Comparison of ENCODE assay signal across 34 cellular contexts in the genomic region with DNA sequence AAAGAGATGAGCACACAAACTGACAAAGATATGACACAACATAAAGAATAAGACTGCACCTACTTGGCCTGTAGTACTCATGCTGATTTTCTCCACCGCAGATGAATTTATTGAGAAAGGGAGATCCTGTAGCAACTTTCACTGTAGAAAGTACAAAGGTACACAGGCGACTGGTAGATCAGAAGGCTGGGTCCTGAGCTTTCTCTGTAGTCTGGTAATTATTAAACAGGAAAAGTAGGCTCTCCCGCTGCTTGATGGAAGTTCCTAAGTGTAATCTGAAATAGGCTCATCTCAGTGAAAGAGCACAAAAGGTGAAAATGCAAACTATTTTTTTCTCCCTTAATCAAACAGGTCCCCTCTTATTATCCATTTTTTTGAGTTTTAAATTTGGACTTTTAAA. TPM values are rescaled to one million over a fixed set of nuclear protein-coding genes. Genes with fewer than 3 reads are reported as not detected.
DNase-seq lines count a peak whose midpoint lies in the region; ATAC-seq, FAIRE-seq and TF ChIP-seq lines count a peak whose summit lies in the region.
"Had no signal": no experiment of that assay in that cellular context is flagged by ENCODE, and none has a peak within 500 bp of the region (broad histone marks: within the 10 kb centered on the region; RNA-seq: fewer than 3 reads in every experiment).

A gene (minus strand): TSS at position 175 of the 400 bp plus-strand sequence. CDS start 94 bp downstream, at position 81.

- H4K20me1 ChIP-seq in neural progenitor cell (ENCODE audit: low read depth) = no peaks in the 10 kb centered on the region

- ATAC-seq in upper lobe of right lung = peak; percentile 41
- ATAC-seq: activated CD4-positive, CD25-positive, alpha-beta regulatory T cell treated with anti-CD3 and anti-CD28 coated beads, Interleukin-2, amount 50 U/mL, for 24 hours; K562; Panc1 had no signal

- H3K9ac ChIP-seq in neural progenitor cell = no peak within 1 kb of the TSS

- no peaks in the 10 kb centered on the region for H3K27me3 Mint-ChIP-seq in neural progenitor cell (ENCODE audit: insufficient read depth, low read depth)

- peak; percentile 19 for DNase-seq in HuH-7.5 (ENCODE audit: low spot score)
- peak; percentile 29 for DNase-seq in mucosa of gallbladder (ENCODE audit: low spot score)
- DNase-seq in upper lobe of right lung = no peak
- DNase-seq in neural progenitor cell (ENCODE audit: low spot score) = no peak
- no peak for DNase-seq in NCI-H1417 treated with DMSO at 0.1 percent for 48 hours (lab: John Stamatoyannopoulos, UW)
- no peak for DNase-seq in NCI-H128 (lab: John Stamatoyannopoulos, UW; ENCODE audit: unreplicated experiment)
- DNase-seq: activated CD4-positive, alpha-beta memory T cell treated with anti-CD3 and anti-CD28 coated beads for 36 hours; activated CD8-positive, alpha-beta memory T cell treated with anti-CD3 and anti-CD28 coated beads, Interleukin-2, amount 50 U/mL, for 48 hours; activated effector memory CD4-positive, alpha-beta T cell treated with Interleukin-2 at 50 U/mL for 16 hours; activated naive CD8-positive, alpha-beta T cell treated with anti-CD3 and anti-CD28 coated beads, Interleukin-2, amount 10 ng/mL, durations not matched to agents 7 days and 5 days; central memory CD4-positive, alpha-beta T cell; EL; glutamatergic neuron; kidney glomerular epithelial cell; NCI-H1436; NCI-H2107; NCI-H446 treated with DMSO at 0.1 percent for 48 hours; NK-92 treated with Interleukin-12 subunit alpha and Interleukin-12 subunit beta, amount 100 ng/mL, for 24 hours; T-helper 1 cell had no signal

- H3K27ac Mint-ChIP-seq in neural progenitor cell = no peak within 1 kb of the TSS
- H3K27ac Mint-ChIP-seq: activated CD4-positive, alpha-beta memory T cell treated with anti-CD3 and anti-CD28 coated beads for 36 hours; activated naive CD8-positive, alpha-beta T cell treated with anti-CD3 and anti-CD28 coated beads, Interleukin-2, amount 10 ng/mL, durations not matched to agents 7 days and 5 days; CD14-positive monocyte had no signal

- TF ChIP-seq CTCF in upper lobe of right lung (IDR thresholded peaks at IDR 0.05) (no peak), neural progenitor cell (IDR thresholded peaks at IDR 0.05) (no peak)

- no peaks in the 10 kb centered on the region for H3K27me3 ChIP-seq in upper lobe of right lung
- no peaks in the 10 kb centered on the region for H3K27me3 ChIP-seq in neural progenitor cell
- H3K27me3 ChIP-seq: vagina had no signal

- no peaks in the 10 kb centered on the region for H3K36me3 ChIP-seq in upper lobe of right lung
- H3K36me3 ChIP-seq in neural progenitor cell = no peaks in the 10 kb centered on the region
- H3K36me3 ChIP-seq: prostate gland, vagina had no signal

- no peaks in the 10 kb centered on the region for H3K4me1 Mint-ChIP-seq in neural progenitor cell
- H3K4me1 Mint-ChIP-seq: activated naive CD8-positive, alpha-beta T cell treated with anti-CD3 and anti-CD28 coated beads, Interleukin-2, amount 10 ng/mL, durations not matched to agents 7 days and 5 days; CD14-positive monocyte; neural crest cell had no signal

- peak; percentile 41 for FAIRE-seq in islet of Langerhans (lab: Jason Lieb, UNC)
- FAIRE-seq: astrocyte, D721Med, K562, TTC549 had no signal

- H3K79me2 ChIP-seq in neural progenitor cell (ENCODE audit: low read depth) = no peaks in the 10 kb centered on the region

- intact Hi-C loops in upper lobe of right lung (cut with DNase I) = no loop called here

- H3K4me1 ChIP-seq in upper lobe of right lung (peaks cover 8% of the 10 kb centered on the region), neural progenitor cell (no peaks in the 10 kb centered on the region)
- H3K4me1 ChIP-seq: vagina had no signal

- no peaks in the 10 kb centered on the region for H3K9me3 Mint-ChIP-seq in neural progenitor cell
- H3K9me3 Mint-ChIP-seq: activated CD4-positive, alpha-beta memory T cell treated with anti-CD3 and anti-CD28 coated beads for 36 hours had no signal

- H3K27ac ChIP-seq in upper lobe of right lung = no peak within 1 kb of the TSS
- no peak within 1 kb of the TSS for H3K27ac ChIP-seq in neural progenitor cell
- H3K27ac ChIP-seq: prostate gland, skin epidermis, vagina had no signal

- no peak within 1 kb of the TSS for H2AFZ ChIP-seq in neural progenitor cell (replicated peaks)

- H3K4me2 ChIP-seq in neural progenitor cell = no peak within 1 kb of the TSS

- no peaks in the 10 kb centered on the region for H3K36me3 Mint-ChIP-seq in neural progenitor cell
- H3K36me3 Mint-ChIP-seq: activated CD4-positive, alpha-beta memory T cell treated with anti-CD3 and anti-CD28 coated beads for 36 hours; activated naive CD8-positive, alpha-beta T cell treated with anti-CD3 and anti-CD28 coated beads, Interleukin-2, amount 10 ng/mL, durations not matched to agents 7 days and 5 days; CD14-positive monocyte had no signal

- no peaks in the 10 kb centered on the region for H3F3A ChIP-seq in neural progenitor cell (ENCODE audit: low read depth)

- no peak within 1 kb of the TSS for H3K4me3 Mint-ChIP-seq in neural progenitor cell
- H3K4me3 Mint-ChIP-seq: activated CD4-positive, alpha-beta memory T cell treated with anti-CD3 and anti-CD28 coated beads for 36 hours; activated naive CD8-positive, alpha-beta T cell treated with anti-CD3 and anti-CD28 coated beads, Interleukin-2, amount 10 ng/mL, durations not matched to agents 7 days and 5 days; CD14-positive monocyte; neural crest cell had no signal

- H3K4me3 ChIP-seq in upper lobe of right lung (no peak within 1 kb of the TSS), neural progenitor cell (no peak within 1 kb of the TSS)
- H3K4me3 ChIP-seq: K562, prostate gland, skin epidermis, vagina had no signal

- H3K9me3 ChIP-seq in upper lobe of right lung (no peaks in the 10 kb centered on the region), neural progenitor cell (ENCODE audit: low read depth) (no peaks in the 10 kb centered on the region)
- H3K9me3 ChIP-seq: prostate gland, vagina had no signal

RNA-seq across cellular contexts. Expression of the gene that starts here (rescaled TPM):
- total RNA-seq in mucosa of gallbladder (36.3 TPM), upper lobe of right lung (0.61 TPM), neural progenitor cell (ENCODE audit: low replicate concordance) (not detected in 2 replicates)
- total RNA-seq: activated CD4-positive, alpha-beta memory T cell treated with anti-CD3 and anti-CD28 coated beads for 36 hours; activated naive CD8-positive, alpha-beta T cell treated with anti-CD3 and anti-CD28 coated beads, Interleukin-2, amount 10 ng/mL, durations not matched to agents 7 days and 5 days; astrocyte; dermis microvascular lymphatic vessel endothelial cell; K562; MCF 10A; neural crest cell; prostate gland; SK-MEL-5; vagina had no signal

Comparison
In these comparisons a context has a peak if more than half of its experiments do, and no peak if none do; other contexts are left out.
1. RNA of the gene that starts here (total RNA-seq): 36.3 TPM in mucosa of gallbladder (single experiment); 0.61 TPM in upper lobe of right lung (single experiment) and not detected in neural progenitor cell; every median in the first group is over 10 times any median in the second.
2. Peak in ATAC-seq in upper lobe of right lung; RNA of the gene not detected or under 1 TPM.
3. DNase-seq: peak in HuH-7.5 (single experiment) and mucosa of gallbladder (single experiment); none in upper lobe of right lung (single experiment), neural progenitor cell (single experiment), NCI-H1417 treated with DMSO at 0.1 percent for 48 hours (single experiment) and NCI-H128 (single experiment).